In genomic region chr14:103292426-103293374, GRCh38 we compare ENCODE assay signal across 8 cellular contexts. TPM values are rescaled to one million over a fixed set of nuclear protein-coding genes. Genes with fewer than 3 reads are reported as not detected.
A peak's percentile ranks its signal among the peaks of the same experiment; 100 is the strongest.
DNase-seq lines count a peak whose midpoint lies in the region; ATAC-seq and TF ChIP-seq lines count a peak whose summit lies in the region.

No MANE protein-coding gene starts in this region.

- TF ChIP-seq CTCF in left lung (IDR thresholded peaks at IDR 0.05) = peak; percentile 74 to 91

- intact Hi-C loops in left lung (cut with DNase I) = loop anchor here (5.0 to 10.0 kb wide), 2 partner anchors 188 to 210 kb away; partner anchors contain the start of gene LBHD2 (in 1 of the 2)

- DNase-seq in DMS53 treated with DMSO at 0.1 percent for 48 hours (lab: John Stamatoyannopoulos, UW; ENCODE audit: unreplicated experiment) (peak; percentile 14), HAP-1 (ENCODE audit: low spot score in 2 of 2) (peak; percentile 64 to 86), NCI-H2107 (lab: John Stamatoyannopoulos, UW) (peak; percentile 68), cerebellum (ENCODE audit: low spot score) (peak; percentile 78), left lung (peak; percentile 71 to 90)
- DNase-seq in activated CD4-positive, alpha-beta T cell treated with anti-CD3 and anti-CD28 coated beads for 1 hour = peak; percentile 61
- DNase-seq in stimulated activated CD4-positive, alpha-beta T cell treated with anti-CD3 and anti-CD28 coated beads, Interleukin-4, amount 100 ng/mL, for 4 hours = peak; percentile 69 to 74

- no peaks in the 10 kb centered on the region for H3K36me3 ChIP-seq in HAP-1 (replicated peaks)
- H3K36me3 ChIP-seq in left lung = no peaks in the 10 kb centered on the region

- H3K4me3 ChIP-seq in HAP-1 (no peak overlapping the region), left lung (no peak overlapping the region)

- ATAC-seq in left lung (peak; percentile 94), HG03039 (IDR thresholded peaks at IDR 0.05; ENCODE audit: unreplicated experiment) (no peak)

- no peaks in the 10 kb centered on the region for H3K27me3 ChIP-seq in HAP-1 (ENCODE audit: low read depth)
- H3K27me3 ChIP-seq in left lung = peaks cover 0 to 13% of the 10 kb centered on the region in 2 donors

- in situ Hi-C loops in HAP-1 (cut with MboI; ENCODE audit: low sequenced_read_pairs) = loop anchor here (5.0 to 25.0 kb wide), 2 partner anchors 185 to 605 kb away; no protein-coding TSS in a partner anchor

- H3K27ac ChIP-seq in left lung = no peak overlapping the region

- no peaks in the 10 kb centered on the region for H3K4me1 ChIP-seq in HAP-1
- peaks cover 0 to 4% of the 10 kb centered on the region in 2 donors for H3K4me1 ChIP-seq in left lung

- H3K9me3 ChIP-seq in HAP-1 (no peaks in the 10 kb centered on the region), left lung (no peaks in the 10 kb centered on the region)

RNA-seq across cellular contexts. Expression of gene EIF5, which starts 41.3 kb away (rescaled TPM):
- total RNA-seq in cerebellum = 129 TPM
- 100 to 1,000 TPM; 164 to 239 TPM for total RNA-seq in left lung

Comparison
In these comparisons a context has a peak if more than half of its experiments do, and no peak if none do; other contexts are left out.
1. DNase-seq: peak in every context shown above with its lines; median percentile 80 in left lung; 78 in cerebellum; 75 in HAP-1; 72 in stimulated activated CD4-positive, alpha-beta T cell treated with anti-CD3 and anti-CD28 coated beads, Interleukin-4, amount 100 ng/mL, for 4 hours; 68 in NCI-H2107; 61 in activated CD4-positive, alpha-beta T cell treated with anti-CD3 and anti-CD28 coated beads for 1 hour; 14 in DMS53 treated with DMSO at 0.1 percent for 48 hours.